Comparison of ENCODE assay signal across 1 cellular context in genomic region chr3:33313331-33313730, GRCh38.
TF ChIP-seq lines count a peak whose summit lies in the region.

No MANE protein-coding gene starts in this region.

TF ChIP-seq in HepG2, 621 proteins besides CTCF, POLR2A, EP300 and RAD21:
- TF ChIP-seq TEAD3 (CRISPR knock-in tag; optimal IDR thresholded peaks at IDR 0.05; ENCODE audit: borderline replicate concordance) (peak; percentile 35), POGZ (CRISPR knock-in tag; IDR thresholded peaks at IDR 0.05) (no peak)
